ENCODE assay signal across 17 cellular contexts in genomic region chr5:154278908-154279307, GRCh38.
DNase-seq lines count a peak whose midpoint lies in the region; ATAC-seq and TF ChIP-seq lines count a peak whose summit lies in the region.
"Had no signal": no experiment of that assay in that cellular context is flagged by ENCODE, and none has a peak within 500 bp of the region (broad histone marks: within the 10 kb centered on the region; RNA-seq: fewer than 3 reads in every experiment).

No MANE protein-coding gene starts in this region.

- no peaks in the 10 kb centered on the region for H3K27me3 Mint-ChIP-seq in activated T-helper 1 cell treated with anti-CD3 and anti-CD28 coated beads, Interleukin-12 subunit alpha, Interleukin-12 subunit beta, Interleukin-2, Interleukin-4 antibody, amounts not matched to agents 30 ng/mL and 10 ng/mL and 1 ng/mL, durations not matched to agents 14 hours and 24 hours and 36 hours (ENCODE audit: insufficient read depth)
- peaks cover 6% of the 10 kb centered on the region for H3K27me3 Mint-ChIP-seq in GM23338 (ENCODE audit: insufficient read depth, low read depth, poor library complexity)

- H3F3A ChIP-seq in GM23338 (replicated peaks; ENCODE audit: low read depth), result no peaks in the 10 kb centered on the region

- peak overlapping the region; percentile 25 for H3K27ac Mint-ChIP-seq in activated T-helper 1 cell treated with anti-CD3 and anti-CD28 coated beads, Interleukin-12 subunit alpha, Interleukin-12 subunit beta, Interleukin-2, Interleukin-4 antibody, amounts not matched to agents 30 ng/mL and 10 ng/mL and 1 ng/mL, durations not matched to agents 14 hours and 24 hours and 36 hours
- no peak overlapping the region for H3K27ac Mint-ChIP-seq in GM23338
- H3K27ac Mint-ChIP-seq: activated T-helper 2 cell treated with anti-CD3 and anti-CD28 coated beads, Interferon-gamma antibody, Interleukin-2, Interleukin-4, amounts not matched to agents 10 μg/mL and 5 μg/mL and 100 μg/mL, durations not matched to agents 14 hours and 24 hours and 36 hours had no signal

- no peak overlapping the region for H2AFZ ChIP-seq in GM23338

- ATAC-seq in GM18868 (IDR thresholded peaks at IDR 0.05; ENCODE audit: unreplicated experiment) (peak; percentile 43), GM21528 (IDR thresholded peaks at IDR 0.05; ENCODE audit: low FRiP score, unreplicated experiment) (peak; percentile 66), HG03095 (IDR thresholded peaks at IDR 0.05; ENCODE audit: unreplicated experiment) (peak; percentile 67), GM23338 (no peak)
- ATAC-seq: K562, lower lobe of right lung had no signal

- H3K4me3 ChIP-seq in right atrium auricular region, result no peak overlapping the region
- H3K4me3 ChIP-seq in GM23338, result no peak overlapping the region
- H3K4me3 ChIP-seq: BLaER1 treated with 17β-estradiol and CSF1 and Interleukin-3, amounts not matched to agents 10 nM and 100 nM; heart left ventricle; K562; lower lobe of right lung had no signal

- peaks cover 0 to 4% of the 10 kb centered on the region in 2 donors for H3K4me1 ChIP-seq in right atrium auricular region
- H3K4me1 ChIP-seq in GM23338 (ENCODE audit: insufficient read depth), result peaks cover 3% of the 10 kb centered on the region; the same call in 1 of the 2 replicates

- TF ChIP-seq CTCF in right atrium auricular region (IDR thresholded peaks at IDR 0.05) (no peak), GM23338 (conservative IDR thresholded peaks at IDR 0.05; ENCODE audit: low read depth in 2 of 2) (no peak)

- no peaks in the 10 kb centered on the region; the same call in 1 of the 2 replicates for H4K20me1 ChIP-seq in GM23338 (replicated peaks; ENCODE audit: insufficient read depth)

- no peak overlapping the region for H3K4me3 Mint-ChIP-seq in activated T-helper 1 cell treated with anti-CD3 and anti-CD28 coated beads, Interleukin-12 subunit alpha, Interleukin-12 subunit beta, Interleukin-2, Interleukin-4 antibody, amounts not matched to agents 30 ng/mL and 10 ng/mL and 1 ng/mL, durations not matched to agents 14 hours and 24 hours and 36 hours
- H3K4me3 Mint-ChIP-seq in GM23338, result no peak overlapping the region

- no peaks in the 10 kb centered on the region for H3K9me3 ChIP-seq in right atrium auricular region
- H3K9me3 ChIP-seq: BLaER1 treated with 17β-estradiol and CSF1 and Interleukin-3, amounts not matched to agents 10 nM and 100 nM; heart left ventricle; lower lobe of right lung had no signal

- H3K27ac ChIP-seq in right atrium auricular region (no peak overlapping the region), GM23338 (ENCODE audit: low read depth) (no peak overlapping the region)
- H3K27ac ChIP-seq: BLaER1 treated with 17β-estradiol and CSF1 and Interleukin-3, amounts not matched to agents 10 nM and 100 nM; heart left ventricle; lower lobe of right lung had no signal

- intact Hi-C loops in activated T-helper 1 cell treated with anti-CD3 and anti-CD28 coated beads, Interleukin-12 subunit alpha, Interleukin-12 subunit beta, Interleukin-2, Interleukin-4 antibody, amounts not matched to agents 30 ng/mL and 10 ng/mL and 1 ng/mL, durations not matched to agents 14 hours and 24 hours and 36 hours (cut with micrococcal nuclease), result loop anchor here (1.0 to 10.0 kb wide), 4 partner anchors 32 to 166 kb away; partner anchors contain the start of gene SAP30L

- H3K4me2 ChIP-seq in GM23338, result no peak overlapping the region
- H3K4me2 ChIP-seq: BLaER1 treated with 17β-estradiol and CSF1 and Interleukin-3, amounts not matched to agents 10 nM and 100 nM had no signal

- H3K79me2 ChIP-seq in GM23338 (replicated peaks; ENCODE audit: insufficient read depth), result no peaks in the 10 kb centered on the region

- peaks cover 16% of the 10 kb centered on the region for H3K9me3 Mint-ChIP-seq in activated T-helper 1 cell treated with anti-CD3 and anti-CD28 coated beads, Interleukin-12 subunit alpha, Interleukin-12 subunit beta, Interleukin-2, Interleukin-4 antibody, amounts not matched to agents 30 ng/mL and 10 ng/mL and 1 ng/mL, durations not matched to agents 14 hours and 24 hours and 36 hours
- H3K9me3 Mint-ChIP-seq in GM23338, result no peaks in the 10 kb centered on the region

- H3K9me2 ChIP-seq in GM23338 (ENCODE audit: insufficient read depth), result 0 out of 2 replicates have a peak, but pooled peaks cover 6% of the 10 kb centered on the region

- peaks cover 51% of the 10 kb centered on the region for H3K4me1 Mint-ChIP-seq in activated T-helper 1 cell treated with anti-CD3 and anti-CD28 coated beads, Interleukin-12 subunit alpha, Interleukin-12 subunit beta, Interleukin-2, Interleukin-4 antibody, amounts not matched to agents 30 ng/mL and 10 ng/mL and 1 ng/mL, durations not matched to agents 14 hours and 24 hours and 36 hours (ENCODE audit: low read depth)
- no peaks in the 10 kb centered on the region for H3K4me1 Mint-ChIP-seq in GM23338

- H3K27me3 ChIP-seq in right atrium auricular region (no peaks in the 10 kb centered on the region), GM23338 (ENCODE audit: insufficient read depth) (no peaks in the 10 kb centered on the region)
- H3K27me3 ChIP-seq: BLaER1 treated with 17β-estradiol and CSF1 and Interleukin-3, amounts not matched to agents 10 nM and 100 nM; heart left ventricle had no signal

- DNase-seq in activated T-helper 1 cell treated with anti-CD3 and anti-CD28 coated beads, Interleukin-12 subunit alpha, Interleukin-12 subunit beta, Interleukin-2, Interleukin-4 antibody, amounts not matched to agents 30 ng/mL and 10 ng/mL and 1 ng/mL, durations not matched to agents 14 hours and 24 hours and 36 hours (ENCODE audit: low spot score), result no peak
- DNase-seq in right atrium auricular region (ENCODE audit: low spot score), result no peak
- DNase-seq in SW 1271 (lab: John Stamatoyannopoulos, UW), result no peak
- DNase-seq in GM23338 (ENCODE audit: low spot score), result no peak
- DNase-seq in SW480 (ENCODE audit: low spot score), result no peak
- DNase-seq: activated CD4-positive, alpha-beta T cell treated with anti-CD3 and anti-CD28 coated beads for 4 hours; GOT3; heart left ventricle; lower lobe of right lung; NCI-H2081; stimulated activated CD4-positive, alpha-beta T cell treated with anti-CD3 and anti-CD28 coated beads, Interleukin-12 subunit alpha, Interleukin-12 subunit beta, amount 100 ng/mL, for 4 hours had no signal

- peaks cover 32% of the 10 kb centered on the region for H3K36me3 Mint-ChIP-seq in activated T-helper 1 cell treated with anti-CD3 and anti-CD28 coated beads, Interleukin-12 subunit alpha, Interleukin-12 subunit beta, Interleukin-2, Interleukin-4 antibody, amounts not matched to agents 30 ng/mL and 10 ng/mL and 1 ng/mL, durations not matched to agents 14 hours and 24 hours and 36 hours (ENCODE audit: low read depth)
- no peaks in the 10 kb centered on the region for H3K36me3 Mint-ChIP-seq in GM23338 (ENCODE audit: low read depth)

- H3K36me3 ChIP-seq in right atrium auricular region (no peaks in the 10 kb centered on the region), GM23338 (ENCODE audit: insufficient read depth) (no peaks in the 10 kb centered on the region)
- H3K36me3 ChIP-seq: BLaER1 treated with 17β-estradiol and CSF1 and Interleukin-3, amounts not matched to agents 10 nM and 100 nM; heart left ventricle; lower lobe of right lung had no signal

TF ChIP-seq in GM23338, 12 proteins besides CTCF, POLR2A, EP300 and RAD21:
- TF ChIP-seq ETS1 (IDR thresholded peaks at IDR 0.05), result no peak
